Comparison of ENCODE assay signal across 19 cellular contexts in the genomic region with DNA sequence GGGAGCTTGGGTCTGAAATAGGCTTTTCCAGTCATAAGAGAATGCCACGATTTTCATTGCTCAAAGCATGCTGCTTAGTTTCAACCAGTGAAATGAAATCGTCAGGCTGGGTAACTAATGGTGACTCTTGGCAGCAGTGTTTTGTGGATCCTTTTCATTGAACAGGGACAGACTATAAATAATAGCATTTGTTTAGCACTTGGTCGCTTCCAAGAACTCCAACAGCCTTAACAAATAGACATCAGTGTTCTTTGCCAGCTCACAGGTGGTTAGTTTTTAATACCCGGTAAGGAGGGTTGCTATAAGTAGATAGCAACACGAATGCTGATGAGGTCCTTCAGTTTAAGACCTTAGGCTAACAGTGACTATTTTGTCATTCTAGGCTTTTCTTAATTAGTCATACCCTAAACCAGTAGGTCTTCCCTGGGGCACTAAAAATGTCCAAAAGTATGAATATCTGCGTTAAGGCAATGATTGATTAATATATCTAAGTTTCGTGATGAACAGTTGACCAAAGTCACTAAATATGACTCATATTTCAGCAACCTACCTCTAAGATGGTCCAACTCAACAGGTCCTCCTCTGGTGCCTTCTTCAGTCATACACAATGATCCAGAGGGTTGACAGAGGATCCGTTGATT. TPM values are rescaled to one million over a fixed set of nuclear protein-coding genes. Genes with fewer than 3 reads are reported as not detected.
"Had no signal": no experiment of that assay in that cellular context is flagged by ENCODE, and none has a peak within 500 bp of the region (broad histone marks: within the 10 kb centered on the region; RNA-seq: fewer than 3 reads in every experiment).

No MANE protein-coding gene starts in this region.

- H3K4me3 ChIP-seq: esophagus muscularis mucosa, neural progenitor cell, pancreas, right lobe of liver, smooth muscle cell, testis, upper lobe of left lung had no signal

- H3K27ac Mint-ChIP-seq: activated CD4-positive, alpha-beta T cell treated with anti-CD3 and anti-CD28 coated beads for 36 hours; activated naive CD8-positive, alpha-beta T cell; dendritic cell treated with granulocyte-macrophage colony-stimulating factor and Interleukin-4, amounts not matched to agents 40 ng/mL and 50 ng/mL, for 4 days; naive thymus-derived CD4-positive, alpha-beta T cell; neural progenitor cell; WTC11 had no signal

- ATAC-seq: activated CD4-positive, alpha-beta T cell treated with anti-CD3 and anti-CD28 coated beads for 36 hours; naive thymus-derived CD4-positive, alpha-beta T cell; pancreas; right lobe of liver; WTC11 had no signal

- H3K36me3 ChIP-seq: esophagus muscularis mucosa, neural progenitor cell, pancreas, right lobe of liver, upper lobe of left lung had no signal

- H3K36me3 Mint-ChIP-seq: activated naive CD8-positive, alpha-beta T cell; neural progenitor cell; WTC11 had no signal

- H3K4me3 Mint-ChIP-seq: activated CD4-positive, alpha-beta T cell treated with anti-CD3 and anti-CD28 coated beads for 36 hours; activated naive CD8-positive, alpha-beta T cell; dendritic cell treated with granulocyte-macrophage colony-stimulating factor and Interleukin-4, amounts not matched to agents 40 ng/mL and 50 ng/mL, for 4 days; naive thymus-derived CD4-positive, alpha-beta T cell; neural progenitor cell; WTC11 had no signal

- H3K9me3 ChIP-seq: esophagus muscularis mucosa, pancreas, right lobe of liver, testis, upper lobe of left lung had no signal

- H3K4me1 ChIP-seq: esophagus muscularis mucosa, neural progenitor cell, pancreas, right lobe of liver, testis, upper lobe of left lung had no signal

- H3K4me1 Mint-ChIP-seq: activated CD4-positive, alpha-beta T cell treated with anti-CD3 and anti-CD28 coated beads for 36 hours; naive thymus-derived CD4-positive, alpha-beta T cell; neural progenitor cell; WTC11 had no signal

- H3K9me3 Mint-ChIP-seq: dendritic cell treated with granulocyte-macrophage colony-stimulating factor and Interleukin-4, amounts not matched to agents 40 ng/mL and 50 ng/mL, for 4 days; neural progenitor cell had no signal

- H3K27ac ChIP-seq: esophagus muscularis mucosa, neural progenitor cell, pancreas, right lobe of liver, testis, upper lobe of left lung had no signal

- H3K27me3 Mint-ChIP-seq: activated naive CD8-positive, alpha-beta T cell; dendritic cell treated with granulocyte-macrophage colony-stimulating factor and Interleukin-4, amounts not matched to agents 40 ng/mL and 50 ng/mL, for 4 days; naive thymus-derived CD4-positive, alpha-beta T cell had no signal

- H3K27me3 ChIP-seq: esophagus muscularis mucosa, neural progenitor cell, pancreas, right lobe of liver, testis, upper lobe of left lung had no signal

- DNase-seq: activated CD4-positive, alpha-beta T cell treated with anti-CD3 and anti-CD28 coated beads for 36 hours; activated CD4-positive, alpha-beta T cell treated with anti-CD3 and anti-CD28 coated beads, Interleukin-2, amount 50 U/mL, for 48 hours; activated gamma-delta T cell; cerebellar nuclear complex; effector memory CD4-positive, alpha-beta T cell; mesendoderm; naive thymus-derived CD4-positive, alpha-beta T cell; pancreas; right lobe of liver; stimulated activated CD4-positive, alpha-beta T cell treated with anti-CD3 and anti-CD28 coated beads, Interleukin-4, amount 100 ng/mL, for 1 hour; testis; upper lobe of left lung had no signal

RNA-seq across cellular contexts. Expression of gene TP63, which starts 15.8 kb away (rescaled TPM):
- total RNA-seq: endothelial cell of umbilical vein had no signal
- polyA plus RNA-seq: endothelial cell of umbilical vein; naive thymus-derived CD4-positive, alpha-beta T cell had no signal
